1 cellular context compared by ENCODE assay signal in genomic region chr11:102451693-102452460, GRCh38.
TF ChIP-seq lines count a peak whose summit lies in the region.

No MANE protein-coding gene starts in this region.

TF ChIP-seq in HepG2, 621 proteins besides CTCF, POLR2A, EP300 and RAD21 (continued from another document):
- peak; percentile 34; the same call in 1 of the 2 replicates for TF ChIP-seq ETV6 (CRISPR knock-in tag; conservative IDR thresholded peaks at IDR 0.05)
- TF ChIP-seq ZNF430 (CRISPR knock-in tag; IDR thresholded peaks at IDR 0.05) = peak; percentile 51; the same call in 1 of the 2 replicates
- TF ChIP-seq NCOA2 (CRISPR knock-in tag; IDR thresholded peaks at IDR 0.05) = peak; percentile 87
- peak; percentile 57 for TF ChIP-seq ZNF558 (CRISPR knock-in tag; IDR thresholded peaks at IDR 0.05; ENCODE audit: borderline replicate concordance)
- peak; percentile 14; the same call in 1 of the 2 replicates for TF ChIP-seq SMAD1 (CRISPR knock-in tag; IDR thresholded peaks at IDR 0.05; ENCODE audit: borderline replicate concordance, low read depth)
- peak; percentile 42 for TF ChIP-seq U2AF1 (optimal IDR thresholded peaks at IDR 0.05; ENCODE audit: low read depth, low read length)
- TF ChIP-seq TFDP1 (CRISPR knock-in tag; IDR thresholded peaks at IDR 0.05; ENCODE audit: borderline replicate concordance) = peak; percentile 51; the same call in 1 of the 2 replicates
- TF ChIP-seq DNMT3B (CRISPR knock-in tag; conservative IDR thresholded peaks at IDR 0.05) = peak; percentile 38; the same call in 1 of the 2 replicates
- peak; percentile 14; the same call in 1 of the 2 replicates for TF ChIP-seq ZSCAN25 (CRISPR knock-in tag; IDR thresholded peaks at IDR 0.05)
- peak; percentile 63 for TF ChIP-seq ZNF761 (CRISPR knock-in tag; conservative IDR thresholded peaks at IDR 0.05)
- TF ChIP-seq AGO1 (IDR thresholded peaks at IDR 0.05; ENCODE audit: low read depth, low read length, poor library complexity, severe bottlenecking) = no peak
- TF ChIP-seq, protein P1, sequence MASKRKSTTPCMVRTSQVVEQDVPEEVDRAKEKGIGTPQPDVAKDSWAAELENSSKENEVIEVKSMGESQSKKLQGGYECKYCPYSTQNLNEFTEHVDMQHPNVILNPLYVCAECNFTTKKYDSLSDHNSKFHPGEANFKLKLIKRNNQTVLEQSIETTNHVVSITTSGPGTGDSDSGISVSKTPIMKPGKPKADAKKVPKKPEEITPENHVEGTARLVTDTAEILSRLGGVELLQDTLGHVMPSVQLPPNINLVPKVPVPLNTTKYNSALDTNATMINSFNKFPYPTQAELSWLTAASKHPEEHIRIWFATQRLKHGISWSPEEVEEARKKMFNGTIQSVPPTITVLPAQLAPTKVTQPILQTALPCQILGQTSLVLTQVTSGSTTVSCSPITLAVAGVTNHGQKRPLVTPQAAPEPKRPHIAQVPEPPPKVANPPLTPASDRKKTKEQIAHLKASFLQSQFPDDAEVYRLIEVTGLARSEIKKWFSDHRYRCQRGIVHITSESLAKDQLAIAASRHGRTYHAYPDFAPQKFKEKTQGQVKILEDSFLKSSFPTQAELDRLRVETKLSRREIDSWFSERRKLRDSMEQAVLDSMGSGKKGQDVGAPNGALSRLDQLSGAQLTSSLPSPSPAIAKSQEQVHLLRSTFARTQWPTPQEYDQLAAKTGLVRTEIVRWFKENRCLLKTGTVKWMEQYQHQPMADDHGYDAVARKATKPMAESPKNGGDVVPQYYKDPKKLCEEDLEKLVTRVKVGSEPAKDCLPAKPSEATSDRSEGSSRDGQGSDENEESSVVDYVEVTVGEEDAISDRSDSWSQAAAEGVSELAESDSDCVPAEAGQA (IDR thresholded peaks at IDR 0.05; ENCODE audit: low read depth) = 0 out of 2 replicates have a peak, but pooled peaks have one; percentile 48
- TF ChIP-seq, protein P1 (CRISPR knock-in tag; IDR thresholded peaks at IDR 0.05; ENCODE audit: borderline replicate concordance) = peak; percentile 65
- TF ChIP-seq ERF (CRISPR knock-in tag; IDR thresholded peaks at IDR 0.05) = peak; percentile 69; the same call in 1 of the 2 replicates
- peak; percentile 90 for TF ChIP-seq HDAC2 (CRISPR knock-in tag; IDR thresholded peaks at IDR 0.05)
- peak; percentile 0; the same call in 1 of the 2 replicates for TF ChIP-seq HOXA9 (CRISPR knock-in tag; IDR thresholded peaks at IDR 0.05; ENCODE audit: borderline replicate concordance)
- TF ChIP-seq, protein P2, sequence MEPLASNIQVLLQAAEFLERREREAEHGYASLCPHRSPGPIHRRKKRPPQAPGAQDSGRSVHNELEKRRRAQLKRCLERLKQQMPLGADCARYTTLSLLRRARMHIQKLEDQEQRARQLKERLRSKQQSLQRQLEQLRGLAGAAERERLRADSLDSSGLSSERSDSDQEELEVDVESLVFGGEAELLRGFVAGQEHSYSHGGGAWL (CRISPR knock-in tag; IDR thresholded peaks at IDR 0.05) = peak; percentile 36; the same call in 1 of the 2 replicates
- TF ChIP-seq ZSCAN29 (CRISPR knock-in tag; conservative IDR thresholded peaks at IDR 0.05) = no peak; the same call in 1 of the 2 replicates
TF ChIP-seq in HepG2: peak in this region for 238.
